8 cellular contexts compared by ENCODE assay signal in genomic region chr11:19240420-19241259, GRCh38. TPM values are rescaled to one million over a fixed set of nuclear protein-coding genes. Genes with fewer than 3 reads are reported as not detected.
DNase-seq lines count a peak whose midpoint lies in the region; ATAC-seq and TF ChIP-seq lines count a peak whose summit lies in the region.

E2F8 (minus strand) TSS chr11:19240945; CDS start chr11:19240121, 824 bp downstream.

- peak within 1 kb of the TSS; percentile 46 for H3K27ac Mint-ChIP-seq in activated B cell treated with CpG ODN at 0.5 μM for 24 hours

- peaks cover 18% of the 10 kb centered on the region for H3K4me1 Mint-ChIP-seq in activated B cell treated with CpG ODN at 0.5 μM for 24 hours

- peaks cover 20% of the 10 kb centered on the region for H3K27me3 Mint-ChIP-seq in activated B cell treated with CpG ODN at 0.5 μM for 24 hours

- CTCF ChIA-PET in activated B cell treated with CpG ODN at 0.5 μM for 24 hours (lab: Charles Lee) = no interaction called here

- ATAC-seq in GM19035 (IDR thresholded peaks at IDR 0.05; ENCODE audit: unreplicated experiment) (peak; percentile 88), HG03342 (IDR thresholded peaks at IDR 0.05; ENCODE audit: unreplicated experiment) (peak; percentile 89), activated B cell treated with CpG ODN at 0.5 μM for 24 hours (ENCODE audit: low read depth) (peak; percentile 90)

- DNase-seq in AG09309 (ENCODE audit: low read depth) (peak; percentile 43), NCI-H345 treated with DMSO at 0.1 percent for 48 hours (lab: John Stamatoyannopoulos, UW; ENCODE audit: unreplicated experiment) (peak; percentile 94), activated B cell treated with CpG ODN at 0.5 μM for 24 hours (peak; percentile 79), islet precursor cell (peak; percentile 99)
- peak; percentile 69 for DNase-seq in central memory CD4-positive, alpha-beta T cell
- peak; percentile 84 to 86 (median 86) for DNase-seq in stimulated activated CD4-positive, alpha-beta T cell treated with anti-CD3 and anti-CD28 coated beads, Interleukin-12 subunit alpha, Interleukin-12 subunit beta, amount 100 ng/mL, for 48 hours (ENCODE audit: low read depth in 2 of 3, low spot score in 1 of 3)

- H3K9me3 Mint-ChIP-seq in activated B cell treated with CpG ODN at 0.5 μM for 24 hours = no peaks in the 10 kb centered on the region

- POLR2A ChIA-PET in activated B cell treated with CpG ODN at 0.5 μM for 24 hours (lab: Charles Lee) = no interaction called here

- TF ChIP-seq CTCF in AG09309 (IDR thresholded peaks at IDR 0.05; ENCODE audit: control insufficient read depth, insufficient read depth, low read depth, low read length, missing control alignments) = no peak
- TF ChIP-seq CTCF in activated B cell treated with CpG ODN at 0.5 μM for 24 hours (IDR thresholded peaks at IDR 0.05) = no peak

- intact Hi-C loops in activated B cell treated with CpG ODN at 0.5 μM for 24 hours (cut with micrococcal nuclease) = loop anchor here (1.0 to 5.0 kb wide), 5 partner anchors 64 to 1122 kb away; partner anchors contain the start of genes HTATIP2, SPTY2D1 and ZDHHC13

- peak within 1 kb of the TSS; percentile 72 for H3K4me3 ChIP-seq in AG09309 (ENCODE audit: control insufficient read depth, low read depth, low read length)

- peak within 1 kb of the TSS; percentile 89 for H3K4me3 Mint-ChIP-seq in activated B cell treated with CpG ODN at 0.5 μM for 24 hours

- H3K36me3 Mint-ChIP-seq in activated B cell treated with CpG ODN at 0.5 μM for 24 hours (ENCODE audit: low read depth) = no peaks in the 10 kb centered on the region

RNA-seq across cellular contexts. Expression of gene E2F8, which starts in this region (rescaled TPM):
- 0.82 and 0.88 TPM in 2 replicates for total RNA-seq in activated B cell treated with CpG ODN at 0.5 μM for 24 hours

Comparison
In these comparisons a context has a peak if more than half of its experiments do, and no peak if none do; other contexts are left out.
1. Peak in every context shown above with its lines: DNase-seq, ATAC-seq and H3K4me3 ChIP-seq.
2. Peak in DNase-seq and ATAC-seq in activated B cell treated with CpG ODN at 0.5 μM for 24 hours; RNA of the gene not detected or under 1 TPM.
3. DNase-seq: peak in every context shown above with its lines; median percentile 99 in islet precursor cell; 94 in NCI-H345 treated with DMSO at 0.1 percent for 48 hours; 86 in stimulated activated CD4-positive, alpha-beta T cell treated with anti-CD3 and anti-CD28 coated beads, Interleukin-12 subunit alpha, Interleukin-12 subunit beta, amount 100 ng/mL, for 48 hours; 79 in activated B cell treated with CpG ODN at 0.5 μM for 24 hours; 69 in central memory CD4-positive, alpha-beta T cell; 43 in AG09309.